ENCODE assay signal across 22 cellular contexts in genomic region chrX:149275836-149276235, GRCh38.
"Had no signal": no experiment of that assay in that cellular context is flagged by ENCODE, and none has a peak within 500 bp of the region (broad histone marks: within the 10 kb centered on the region; RNA-seq: fewer than 3 reads in every experiment).

No MANE protein-coding gene starts in this region.

- H3K27ac ChIP-seq: body of pancreas, heart left ventricle, lower lobe of right lung, spleen, upper lobe of left lung, VCaP had no signal

- H3K27me3 ChIP-seq: body of pancreas, heart left ventricle, spleen, upper lobe of left lung had no signal

- H3K36me3 ChIP-seq: heart left ventricle, lower lobe of right lung, spleen, upper lobe of left lung had no signal

- H3K4me3 ChIP-seq: body of pancreas, heart left ventricle, lower lobe of right lung, spleen, upper lobe of left lung had no signal

- ATAC-seq: activated CD8-positive, alpha-beta T cell treated with anti-CD3 and anti-CD28 coated beads, Interleukin-2, amount 10 ng/mL, durations not matched to agents 7 days and 5 days; activated naive CD8-positive, alpha-beta T cell treated with anti-CD3 and anti-CD28 coated beads, Interleukin-2, amount 50 U/mL, for 24 hours; body of pancreas; heart left ventricle; lower lobe of right lung; naive thymus-derived CD4-positive, alpha-beta T cell; sciatic nerve had no signal

- H3K4me1 ChIP-seq: body of pancreas, heart left ventricle, lower lobe of right lung, spleen, upper lobe of left lung had no signal

- H3K9me3 ChIP-seq: body of pancreas, heart left ventricle, lower lobe of right lung, spleen, upper lobe of left lung had no signal

- DNase-seq: activated CD4-positive, alpha-beta T cell treated with anti-CD3 and anti-CD28 coated beads, Interleukin-2, amount 10 ng/mL, durations not matched to agents 7 days and 5 days; activated CD4-positive, CD25-positive, alpha-beta regulatory T cell treated with anti-CD3 and anti-CD28 coated beads, Interleukin-2, amount 50 U/mL, for 72 hours; activated CD8-positive, alpha-beta T cell treated with anti-CD3 and anti-CD28 coated beads, Interleukin-2, amount 10 ng/mL, durations not matched to agents 7 days and 5 days; activated gamma-delta T cell; activated naive CD4-positive, alpha-beta T cell treated with anti-CD3 and anti-CD28 coated beads, Interleukin-2, amount 50 U/mL, for 16 hours; activated naive CD8-positive, alpha-beta T cell treated with anti-CD3 and anti-CD28 coated beads, Interleukin-2, amount 50 U/mL, for 24 hours; anterior cingulate cortex; body of pancreas; dermis blood vessel endothelial cell; effector CD8-positive, alpha-beta T cell; heart left ventricle; kidney; lower lobe of right lung; naive thymus-derived CD4-positive, alpha-beta T cell; occipital lobe; spleen; stimulated activated CD4-positive, alpha-beta T cell treated with anti-CD3 and anti-CD28 coated beads, Interleukin-4, amount 100 ng/mL, for 1 hour; stimulated activated naive CD4-positive, alpha-beta T cell treated with Interleukin-2 at 50 U/mL for 16 hours; T-helper 2 cell; upper lobe of left lung had no signal
